In the genomic region with DNA sequence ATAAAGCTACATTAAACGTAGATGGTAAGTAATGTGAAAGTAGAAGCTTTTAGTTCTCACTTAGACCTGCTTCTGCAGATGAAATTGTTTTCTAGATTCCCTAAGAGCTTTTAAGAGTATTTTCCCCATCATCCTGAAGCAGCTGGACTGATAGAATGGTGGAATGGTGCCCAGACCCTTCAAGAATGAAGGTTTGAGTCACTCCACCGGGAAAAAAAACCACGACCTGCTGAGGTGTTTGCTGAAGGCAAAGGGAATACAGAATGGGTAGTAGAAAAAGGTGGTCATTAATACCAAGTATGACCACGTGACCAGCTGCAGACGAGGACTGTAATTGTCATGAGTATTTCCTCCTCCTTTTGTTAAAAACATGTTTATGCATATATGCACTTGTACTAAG, we compare ENCODE assay signal across 22 cellular contexts.
DNase-seq lines count a peak whose midpoint lies in the region; ATAC-seq and TF ChIP-seq lines count a peak whose summit lies in the region.
"Had no signal": no experiment of that assay in that cellular context is flagged by ENCODE, and none has a peak within 500 bp of the region (broad histone marks: within the 10 kb centered on the region; RNA-seq: fewer than 3 reads in every experiment).

No MANE protein-coding gene starts in this region.

- peak; percentile 17 for DNase-seq in A172 (ENCODE audit: low spot score)
- peak; percentile 1 for DNase-seq in M059J (ENCODE audit: low read depth)
- peak; percentile 47 for DNase-seq in astrocyte of the spinal cord (ENCODE audit: low read depth, low spot score)
- peak; percentile 19 to 62 for DNase-seq in foreskin keratinocyte
- DNase-seq in NCI-H1417 (lab: John Stamatoyannopoulos, UW), result no peak
- DNase-seq: Caco-2, DMS153, GDM1, Karpas-422, MG63, NCI-H1436, NCI-H1930, NCI-H2171 treated with DMSO at 0.1 percent for 48 hours, NCI-H446, NCI-H526, T-helper 1 cell had no signal

- ATAC-seq in foreskin keratinocyte (no peak), HG02852 (IDR thresholded peaks at IDR 0.05; ENCODE audit: unreplicated experiment) (no peak), HG02623 (IDR thresholded peaks at IDR 0.05; ENCODE audit: unreplicated experiment) (no peak)
- ATAC-seq: HCT116, Right ventricle myocardium inferior had no signal

- TF ChIP-seq CTCF in astrocyte of the spinal cord (IDR thresholded peaks at IDR 0.05; ENCODE audit: low read depth, low read length) (no peak), foreskin keratinocyte (conservative IDR thresholded peaks at IDR 0.05) (no peak)

- peaks cover 38% of the 10 kb centered on the region for H3K4me1 ChIP-seq in foreskin keratinocyte
- H3K4me1 ChIP-seq: BLaER1, Caco-2, SJSA1 had no signal

- in situ Hi-C loops in astrocyte of the spinal cord (cut with HindIII; ENCODE audit: low sequenced_read_pairs), result no loop called here

- no peak overlapping the region for H3K4me3 ChIP-seq in astrocyte of the spinal cord (ENCODE audit: low read depth, low read length)
- H3K4me3 ChIP-seq: BLaER1, MG63, SJSA1 had no signal

- H3K27ac ChIP-seq in foreskin keratinocyte, result no peak overlapping the region
- H3K27ac ChIP-seq: BLaER1, SJSA1 had no signal

- H3K27me3 ChIP-seq in foreskin keratinocyte, result no peaks in the 10 kb centered on the region
- H3K27me3 ChIP-seq: BLaER1, MG63 had no signal

Comparison
In these comparisons a context has a peak if more than half of its experiments do, and no peak if none do; other contexts are left out.
1. DNase-seq: peak in A172 (single experiment), M059J (single experiment), astrocyte of the spinal cord (single experiment) and foreskin keratinocyte (2 of 2); none in NCI-H1417 (0 of 3).